In genomic region chr11:102341311-102341710, GRCh38 we compare ENCODE assay signal across 8 cellular contexts. TPM values are rescaled to one million over a fixed set of nuclear protein-coding genes. Genes with fewer than 3 reads are reported as not detected.
DNase-seq lines count a peak whose midpoint lies in the region; ATAC-seq, FAIRE-seq and TF ChIP-seq lines count a peak whose summit lies in the region.
"Not testable (repeated sequence)": the region's sequence is repeated elsewhere in the genome, so short reads cannot be mapped to it uniquely, and the experiment has no call there.
"Had no signal": no experiment of that assay in that cellular context is flagged by ENCODE, and none has a peak within 500 bp of the region (broad histone marks: within the 10 kb centered on the region; RNA-seq: fewer than 3 reads in every experiment).

No MANE protein-coding gene starts in this region.

- ATAC-seq in DND-41 (ENCODE audit: insufficient read depth, low read depth) (peak; percentile 13; the same call in 1 of the 3 replicates), GM19372 (IDR thresholded peaks at IDR 0.05; ENCODE audit: low read depth, unreplicated experiment) (peak; percentile 14), HG03565 (IDR thresholded peaks at IDR 0.05; ENCODE audit: unreplicated experiment) (peak; percentile 5), T-cell (replicated peaks in 1 of 4) (peak in 3 of 4 experiments; percentile 12 to 14 (median 13))

- not testable (repeated sequence) for H4K20me1 ChIP-seq in DND-41 (ENCODE audit: insufficient read depth, low read length); GM23248 (ENCODE audit: insufficient read depth); endothelial cell of umbilical vein (replicated peaks; ENCODE audit: control insufficient read depth, extremely low read depth, insufficient read depth, low read length); osteoblast (ENCODE audit: insufficient read depth, low read length)

- H3K27ac ChIP-seq in DND-41 (ENCODE audit: low read length); GM23248; endothelial cell of umbilical vein (ENCODE audit: insufficient read depth, low read depth, low read length); osteoblast (ENCODE audit: low read depth, low read length): not testable (repeated sequence)

- not testable (repeated sequence) for TF ChIP-seq CTCF in DND-41 (IDR thresholded peaks at IDR 0.05; ENCODE audit: borderline replicate concordance, extremely low read depth, low read length, poor library complexity, severe bottlenecking); endothelial cell of umbilical vein (IDR thresholded peaks at IDR 0.05; ENCODE audit: extremely low read depth in 1 of 2, insufficient read depth in 1 of 2, low read depth in 1 of 2, low read length in 2 of 2); osteoblast (IDR thresholded peaks at IDR 0.05; ENCODE audit: extremely low read depth, low read depth, low read length)

- not testable (repeated sequence) for FAIRE-seq in endothelial cell of umbilical vein (lab: Jason Lieb, UNC)

- not testable (repeated sequence) for H3K4me3 Mint-ChIP-seq in T-cell

- H3K36me3 ChIP-seq in DND-41 (ENCODE audit: insufficient read depth, low read length); GM23248 (ENCODE audit: low read depth); endothelial cell of umbilical vein (ENCODE audit: control insufficient read depth in 2 of 2, extremely low read depth in 1 of 2, insufficient read depth in 2 of 2, low read length in 2 of 2); osteoblast (ENCODE audit: insufficient read depth, low read length): not testable (repeated sequence)

- not testable (repeated sequence) for H3K27me3 Mint-ChIP-seq in T-cell

- H3K9me1 ChIP-seq in endothelial cell of umbilical vein (replicated peaks; ENCODE audit: control insufficient read depth, extremely low read depth, insufficient read depth, low read length): not testable (repeated sequence)

- CTCF ChIA-PET in T-cell (lab: Charles Lee) (interaction anchor here (0.6 to 3.7 kb wide), 51 partner anchors 9 to 600 kb away, joined by 3 to 51 read pairs (median 5); partner anchors contain the start of gene BIRC3 (in 1 of the 2)), endothelial cell of umbilical vein (lab: Charles Lee) (interaction anchor here (0.7 to 3.1 kb wide), 47 partner anchors 9 to 600 kb away, joined by 3 to 113 read pairs (median 5); partner anchors contain the start of gene MMP10)

- H2AFZ ChIP-seq in DND-41 (ENCODE audit: low read depth, low read length): not testable (repeated sequence)
- H2AFZ ChIP-seq in GM23248 (peak overlapping the region; percentile 53), endothelial cell of umbilical vein (ENCODE audit: low read depth, low read length) (peak overlapping the region; percentile 17), osteoblast (ENCODE audit: low read length) (peak overlapping the region; percentile 57)

- H3K27me3 ChIP-seq in DND-41 (ENCODE audit: insufficient read depth, low read length, poor library complexity); GM23248 (replicated peaks; ENCODE audit: insufficient read depth); endothelial cell of umbilical vein (ENCODE audit: control insufficient read depth in 2 of 2, insufficient read depth in 2 of 2, low read length in 2 of 2); osteoblast (ENCODE audit: insufficient read depth, low read length): not testable (repeated sequence)

- H3K9me3 ChIP-seq in DND-41 (ENCODE audit: insufficient read depth, low read length, severe bottlenecking); GM23248 (ENCODE audit: low read depth); endothelial cell of umbilical vein (replicated peaks; ENCODE audit: control insufficient read depth, insufficient read depth, low read length); osteoblast (ENCODE audit: low read depth, low read length): not testable (repeated sequence)

- H3K27ac Mint-ChIP-seq in T-cell: not testable (repeated sequence)

- BruUV-seq in endothelial cell of umbilical vein (replicated peaks; lab: Mats Ljungman, UMichigan): not testable (repeated sequence)

- H3K79me2 ChIP-seq in DND-41 (ENCODE audit: insufficient read depth, low read length); GM23248 (ENCODE audit: insufficient read depth); endothelial cell of umbilical vein (ENCODE audit: control insufficient read depth, insufficient read depth, low read length); osteoblast (ENCODE audit: insufficient read depth, low read length): not testable (repeated sequence)

- peaks cover 22% of the 10 kb centered on the region for H3K36me3 Mint-ChIP-seq in T-cell

- peaks cover 17% of the 10 kb centered on the region for H3F3A ChIP-seq in GM23248 (ENCODE audit: insufficient read depth)

- in situ Hi-C loops in GM23248 (cut with MboI): not testable (repeated sequence)

- not testable (repeated sequence) for H3K9ac ChIP-seq in DND-41 (ENCODE audit: low read depth, low read length); GM23248; endothelial cell of umbilical vein (replicated peaks; ENCODE audit: extremely low read depth, insufficient read depth, low read length)

- not testable (repeated sequence) for H3K4me1 ChIP-seq in DND-41 (ENCODE audit: insufficient read depth, low read length)
- peaks cover 21% of the 10 kb centered on the region for H3K4me1 ChIP-seq in GM23248 (ENCODE audit: insufficient read depth)
- peaks cover 24% of the 10 kb centered on the region for H3K4me1 ChIP-seq in endothelial cell of umbilical vein (ENCODE audit: control insufficient read depth, extremely low read depth, insufficient read depth, low read length)
- peaks cover 23% of the 10 kb centered on the region for H3K4me1 ChIP-seq in osteoblast (ENCODE audit: insufficient read depth, low read length)

- H3K4me3 ChIP-seq in DND-41 (ENCODE audit: low read depth in 1 of 2, low read length in 2 of 2); GM23248; endothelial cell of umbilical vein (replicated peaks in 1 of 3; ENCODE audit: insufficient read depth in 1 of 3, low read depth in 1 of 3, low read length in 3 of 3); osteoblast (ENCODE audit: insufficient read depth, low read length): not testable (repeated sequence)

- peaks cover 15 to 28% (median 18%) of the 10 kb centered on the region in 3 donors for H3K4me1 Mint-ChIP-seq in T-cell

- dilution Hi-C loops in endothelial cell of umbilical vein (cut with MboI; ENCODE audit: extremely low pct_ligation_motif_present, low sequenced_read_pairs): not testable (repeated sequence)

- H3K9me2 ChIP-seq in GM23248 (ENCODE audit: insufficient read depth): not testable (repeated sequence)

- not testable (repeated sequence) for DNase-seq in DND-41; GM23248; T-cell; endothelial cell of umbilical vein (ENCODE audit: low read depth, low spot score); osteoblast (ENCODE audit: insufficient read length, low spot score, missing footprints)

- WGBS in GM23248 (ENCODE audit: low coverage in 1 of 2, low lambda C conversion rate in 2 of 2, missing lambda C conversion rate in 2 of 2), 2 experiments: 77 to 83% methylated on average over 7 of the region's 7 CpGs

- not testable (repeated sequence) for H3K4me2 ChIP-seq in DND-41 (ENCODE audit: insufficient read depth, low read length); GM23248 (ENCODE audit: unreplicated experiment); endothelial cell of umbilical vein (ENCODE audit: insufficient read depth, low read length); osteoblast (ENCODE audit: insufficient read depth, low read length)

- H3K9me3 Mint-ChIP-seq in T-cell: not testable (repeated sequence)

- intact Hi-C loops in endothelial cell of umbilical vein (cut with micrococcal nuclease): loop anchor here (1.0 to 2.0 kb wide), 4 partner anchors 25 to 325 kb away; partner anchors contain the start of gene BIRC3

- not testable (repeated sequence) for TF ChIP-seq POLR2A in endothelial cell of umbilical vein (IDR thresholded peaks at IDR 0.05; ENCODE audit: low read depth, low read length)

- POLR2A ChIA-PET in T-cell (lab: Charles Lee): interaction anchor here (1.1 to 1.5 kb wide), 2 partner anchors 20 to 47 kb away, joined by 4 read pairs; no protein-coding TSS in a partner anchor
- POLR2A ChIA-PET in endothelial cell of umbilical vein (lab: Charles Lee): not testable (repeated sequence)

RNA-seq across cellular contexts. Expression of gene BIRC2, which starts 5.7 kb away (rescaled TPM):
- 73.7 and 104 TPM in 2 replicates for total RNA-seq in GM23248 (2014; rRNA removed; shearing (Covaris generic))
- polyA plus RNA-seq in GM23248 (2016; fragmentation: Nextera tagmentation; extraction: Ambion mirVana) (60.7 and 63.2 TPM in 2 replicates), endothelial cell of umbilical vein (32.9 and 42.8 TPM in 2 replicates)
- total RNA-seq in T-cell (100 to 1,000 TPM in 1 of 5 donors, 10 to 100 TPM in 4; 53.3 to 100 (median 60.8) TPM), endothelial cell of umbilical vein (47.3 and 49.9 TPM in 2 replicates), osteoblast (74.6 and 76.0 TPM in 2 replicates)
- 38.3 and 49.0 TPM in 2 replicates for polyA plus RNA-seq in endothelial cell of umbilical vein (2011; cell fraction: cytosol; rRNA removed)
- 73.7 and 80.9 TPM in 2 replicates for polyA plus RNA-seq in endothelial cell of umbilical vein (2011; cell fraction: nucleus; rRNA removed)
- 60.5 and 68.2 TPM in 2 replicates for polyA plus RNA-seq in endothelial cell of umbilical vein (2012)
- polyA minus RNA-seq in endothelial cell of umbilical vein: 63.1 and 82.2 TPM in 2 replicates
- polyA minus RNA-seq in endothelial cell of umbilical vein (2011; cell fraction: cytosol; rRNA and poly(A)+ RNA removed): 14.7 TPM
- polyA minus RNA-seq in endothelial cell of umbilical vein (2011; cell fraction: nucleus; rRNA and poly(A)+ RNA removed): 114 and 187 TPM in 2 replicates

RNA-seq across cellular contexts. Expression of gene BIRC3, which starts 24.0 kb away (rescaled TPM):
- total RNA-seq in GM23248 (2014; rRNA removed; shearing (Covaris generic)): 0.89 and 0.97 TPM in 2 replicates
- polyA plus RNA-seq in GM23248 (2016; fragmentation: Nextera tagmentation; extraction: Ambion mirVana) (0.57 and 0.79 TPM in 2 replicates), endothelial cell of umbilical vein (0.28 and 0.37 TPM in 2 replicates)
- total RNA-seq in T-cell (100 to 1,000 TPM in 2 of 5 donors, 10 to 100 TPM in 3; 82.6 to 114 (median 96.0) TPM), endothelial cell of umbilical vein (0.60 and 1.4 TPM in 2 replicates), osteoblast (1.2 and 1.8 TPM in 2 replicates)
- polyA plus RNA-seq in endothelial cell of umbilical vein (2011; cell fraction: cytosol; rRNA removed): 0.43 and 0.68 TPM in 2 replicates
- 0.67 and 0.83 TPM in 2 replicates for polyA plus RNA-seq in endothelial cell of umbilical vein (2011; cell fraction: nucleus; rRNA removed)
- 1.2 and 1.6 TPM in 2 replicates for polyA plus RNA-seq in endothelial cell of umbilical vein (2012)
- 0.59 and 1.5 TPM in 2 replicates for polyA minus RNA-seq in endothelial cell of umbilical vein
- polyA minus RNA-seq in endothelial cell of umbilical vein (2011; cell fraction: cytosol; rRNA and poly(A)+ RNA removed): 7.0 TPM
- polyA minus RNA-seq in endothelial cell of umbilical vein (2011; cell fraction: nucleus; rRNA and poly(A)+ RNA removed): 0.72 and 1.1 TPM in 2 replicates
- polyA plus RNA-seq: GM23338 had no signal

Comparison
In these comparisons a context has a peak if more than half of its experiments do, and no peak if none do; other contexts are left out.
1. RNA of gene BIRC3, which starts 24.0 kb away (total RNA-seq): 82.6 to 114 TPM in T-cell; 1.2 to 1.8 TPM in osteoblast, 0.60 to 1.4 TPM in endothelial cell of umbilical vein and 0.89 to 0.97 TPM in GM23248; every median in the first group is over 10 times any median in the second.
2. Peak in every context shown above with its lines, with median percentiles within 50 percentile points of each other: ATAC-seq.